1 cellular context compared by ENCODE assay signal in genomic region chr6:52361945-52362442, GRCh38.
TF ChIP-seq lines count a peak whose summit lies in the region.

A gene with protein sequence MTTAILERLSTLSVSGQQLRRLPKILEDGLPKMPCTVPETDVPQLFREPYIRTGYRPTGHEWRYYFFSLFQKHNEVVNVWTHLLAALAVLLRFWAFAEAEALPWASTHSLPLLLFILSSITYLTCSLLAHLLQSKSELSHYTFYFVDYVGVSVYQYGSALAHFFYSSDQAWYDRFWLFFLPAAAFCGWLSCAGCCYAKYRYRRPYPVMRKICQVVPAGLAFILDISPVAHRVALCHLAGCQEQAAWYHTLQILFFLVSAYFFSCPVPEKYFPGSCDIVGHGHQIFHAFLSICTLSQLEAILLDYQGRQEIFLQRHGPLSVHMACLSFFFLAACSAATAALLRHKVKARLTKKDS (plus strand): TSS chr6:52362151. CDS start chr6:52403214, 41,063 bp downstream.

TF ChIP-seq in K562, 482 proteins besides CTCF, POLR2A, EP300 and RAD21 (continued from another document and continues in another):
- TF ChIP-seq ZNF592 (IDR thresholded peaks at IDR 0.05) (peak; percentile 52; the same call in 1 of the 2 replicates), ZNF23 (CRISPR knock-in tag; IDR thresholded peaks at IDR 0.05) (no peak), CTBP1 (IDR thresholded peaks at IDR 0.05; ENCODE audit: borderline replicate concordance) (peak; percentile 57; the same call in 1 of the 2 replicates), SIN3B (IDR thresholded peaks at IDR 0.05; ENCODE audit: low read depth) (peak; percentile 66; the same call in 1 of the 2 replicates), SREBF1 (IDR thresholded peaks at IDR 0.05; ENCODE audit: borderline replicate concordance, low read depth, low read length) (0 out of 2 replicates have a peak, but pooled peaks have one; percentile 29), PRMT5 (CRISPR knock-in tag; IDR thresholded peaks at IDR 0.05) (no peak), ELF1 (tag; IDR thresholded peaks at IDR 0.05) (no peak), GMEB1 (CRISPR knock-in tag; IDR thresholded peaks at IDR 0.05) (peak; percentile 68), MAZ (CRISPR knock-in tag; conservative IDR thresholded peaks at IDR 0.05 in 1 of 2, IDR thresholded peaks at IDR 0.05 in 1 of 2) (peak in 1 of 2 experiments; percentile 65; a peak in 2 of 4 replicates), RCOR1 (IDR thresholded peaks at IDR 0.05; ENCODE audit: borderline replicate concordance in 1 of 2, low read depth in 2 of 2, low read length in 2 of 2) (peak in 1 of 2 experiments; percentile 1; a peak in 1 of 4 replicates), THAP12 (CRISPR knock-in tag; IDR thresholded peaks at IDR 0.05) (peak; percentile 57; the same call in 1 of the 2 replicates), ILK (tag; IDR thresholded peaks at IDR 0.05; ENCODE audit: borderline replicate concordance, low read depth) (no peak), ZBTB7A (IDR thresholded peaks at IDR 0.05; ENCODE audit: borderline replicate concordance, control insufficient read depth, low read depth, low read length) (peak; percentile 84; the same call in 1 of the 2 replicates), MTA3 (IDR thresholded peaks at IDR 0.05; ENCODE audit: borderline replicate concordance) (peak; percentile 41; the same call in 1 of the 2 replicates)
- TF ChIP-seq, protein P1, sequence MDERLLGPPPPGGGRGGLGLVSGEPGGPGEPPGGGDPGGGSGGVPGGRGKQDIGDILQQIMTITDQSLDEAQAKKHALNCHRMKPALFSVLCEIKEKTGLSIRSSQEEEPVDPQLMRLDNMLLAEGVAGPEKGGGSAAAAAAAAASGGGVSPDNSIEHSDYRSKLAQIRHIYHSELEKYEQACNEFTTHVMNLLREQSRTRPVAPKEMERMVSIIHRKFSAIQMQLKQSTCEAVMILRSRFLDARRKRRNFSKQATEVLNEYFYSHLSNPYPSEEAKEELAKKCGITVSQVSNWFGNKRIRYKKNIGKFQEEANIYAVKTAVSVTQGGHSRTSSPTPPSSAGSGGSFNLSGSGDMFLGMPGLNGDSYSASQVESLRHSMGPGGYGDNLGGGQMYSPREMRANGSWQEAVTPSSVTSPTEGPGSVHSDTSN (CRISPR knock-in tag; IDR thresholded peaks at IDR 0.05; ENCODE audit: low read depth), result peak; percentile 27; the same call in 1 of the 2 replicates
- TF ChIP-seq, protein P1 (tag; conservative IDR thresholded peaks at IDR 0.05; ENCODE audit: low read depth), result 0 out of 2 replicates have a peak, but pooled peaks have one; percentile 10
- TF ChIP-seq, protein P2, sequence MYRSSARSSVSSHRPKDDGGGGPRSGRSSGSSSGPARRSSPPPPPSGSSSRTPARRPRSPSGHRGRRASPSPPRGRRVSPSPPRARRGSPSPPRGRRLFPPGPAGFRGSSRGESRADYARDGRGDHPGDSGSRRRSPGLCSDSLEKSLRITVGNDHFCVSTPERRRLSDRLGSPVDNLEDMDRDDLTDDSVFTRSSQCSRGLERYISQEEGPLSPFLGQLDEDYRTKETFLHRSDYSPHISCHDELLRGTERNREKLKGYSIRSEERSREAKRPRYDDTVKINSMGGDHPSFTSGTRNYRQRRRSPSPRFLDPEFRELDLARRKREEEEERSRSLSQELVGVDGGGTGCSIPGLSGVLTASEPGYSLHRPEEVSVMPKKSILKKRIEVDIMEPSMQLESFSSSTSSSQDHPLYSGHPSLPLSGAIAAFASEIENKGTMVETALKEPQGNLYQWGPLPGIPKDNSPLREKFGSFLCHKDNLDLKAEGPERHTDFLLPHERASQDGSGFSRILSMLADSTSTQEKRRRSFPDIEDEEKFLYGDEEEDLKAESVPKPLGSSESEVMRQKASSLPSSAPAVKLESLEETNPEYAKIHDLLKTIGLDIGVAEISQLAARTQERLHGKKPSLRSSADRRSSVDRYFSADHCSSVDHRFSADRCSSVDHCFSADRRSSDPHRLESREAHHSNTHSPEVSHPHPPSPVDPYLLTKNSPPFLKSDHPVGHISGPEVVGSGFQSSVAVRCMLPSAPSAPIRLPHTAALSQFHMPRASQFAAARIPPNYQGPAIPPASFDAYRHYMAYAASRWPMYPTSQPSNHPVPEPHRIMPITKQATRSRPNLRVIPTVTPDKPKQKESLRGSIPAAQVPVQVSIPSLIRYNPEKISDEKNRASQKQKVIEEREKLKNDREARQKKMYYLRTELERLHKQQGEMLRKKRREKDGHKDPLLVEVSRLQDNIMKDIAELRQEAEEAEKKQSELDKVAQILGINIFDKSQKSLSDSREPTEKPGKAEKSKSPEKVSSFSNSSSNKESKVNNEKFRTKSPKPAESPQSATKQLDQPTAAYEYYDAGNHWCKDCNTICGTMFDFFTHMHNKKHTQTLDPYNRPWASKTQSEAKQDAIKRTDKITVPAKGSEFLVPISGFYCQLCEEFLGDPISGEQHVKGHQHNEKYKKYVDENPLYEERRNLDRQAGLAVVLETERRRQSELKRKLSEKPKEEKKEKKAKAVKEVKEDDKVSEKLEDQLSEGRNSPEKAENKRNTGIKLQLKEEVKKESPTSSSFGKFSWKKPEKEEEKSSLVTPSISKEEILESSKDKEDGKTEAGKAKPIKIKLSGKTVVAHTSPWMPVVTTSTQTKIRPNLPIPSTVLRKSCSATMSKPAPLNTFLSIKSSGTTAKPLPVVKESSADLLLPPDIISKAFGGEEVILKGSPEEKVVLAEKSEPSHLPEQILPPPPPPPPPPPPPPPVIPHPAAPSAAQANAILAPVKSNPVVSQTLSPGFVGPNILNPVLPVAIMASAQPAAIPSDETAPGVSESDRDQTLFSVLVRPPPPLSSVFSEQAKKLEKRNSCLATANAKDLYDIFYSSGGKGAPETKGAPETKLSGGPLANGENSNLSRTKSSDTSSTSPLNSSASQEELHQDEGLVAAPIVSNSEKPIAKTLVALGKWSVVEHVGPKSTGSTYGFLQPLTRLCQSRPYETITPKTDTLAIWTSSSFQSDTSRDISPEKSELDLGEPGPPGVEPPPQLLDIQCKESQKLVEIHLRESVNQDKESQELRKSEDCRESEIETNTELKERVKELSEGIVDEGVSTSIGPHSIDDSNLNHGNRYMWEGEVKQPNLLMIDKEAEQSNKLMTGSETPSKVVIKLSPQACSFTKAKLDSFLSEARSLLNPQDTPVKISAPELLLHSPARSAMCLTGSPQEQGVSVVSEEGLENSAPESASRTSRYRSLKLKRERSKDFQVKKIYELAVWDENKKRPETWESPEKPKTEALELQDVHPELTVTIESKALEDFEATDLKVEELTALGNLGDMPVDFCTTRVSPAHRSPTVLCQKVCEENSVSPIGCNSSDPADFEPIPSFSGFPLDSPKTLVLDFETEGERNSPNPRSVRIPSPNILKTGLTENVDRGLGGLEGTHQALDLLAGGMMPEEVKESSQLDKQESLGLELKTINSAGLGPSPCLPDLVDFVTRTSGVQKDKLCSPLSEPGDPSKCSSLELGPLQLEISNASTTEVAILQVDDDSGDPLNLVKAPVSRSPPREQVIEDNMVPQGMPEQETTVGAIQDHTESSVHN (IDR thresholded peaks at IDR 0.05; ENCODE audit: borderline replicate concordance in 1 of 2, low read depth in 1 of 2), result no peak
- TF ChIP-seq, protein P3, sequence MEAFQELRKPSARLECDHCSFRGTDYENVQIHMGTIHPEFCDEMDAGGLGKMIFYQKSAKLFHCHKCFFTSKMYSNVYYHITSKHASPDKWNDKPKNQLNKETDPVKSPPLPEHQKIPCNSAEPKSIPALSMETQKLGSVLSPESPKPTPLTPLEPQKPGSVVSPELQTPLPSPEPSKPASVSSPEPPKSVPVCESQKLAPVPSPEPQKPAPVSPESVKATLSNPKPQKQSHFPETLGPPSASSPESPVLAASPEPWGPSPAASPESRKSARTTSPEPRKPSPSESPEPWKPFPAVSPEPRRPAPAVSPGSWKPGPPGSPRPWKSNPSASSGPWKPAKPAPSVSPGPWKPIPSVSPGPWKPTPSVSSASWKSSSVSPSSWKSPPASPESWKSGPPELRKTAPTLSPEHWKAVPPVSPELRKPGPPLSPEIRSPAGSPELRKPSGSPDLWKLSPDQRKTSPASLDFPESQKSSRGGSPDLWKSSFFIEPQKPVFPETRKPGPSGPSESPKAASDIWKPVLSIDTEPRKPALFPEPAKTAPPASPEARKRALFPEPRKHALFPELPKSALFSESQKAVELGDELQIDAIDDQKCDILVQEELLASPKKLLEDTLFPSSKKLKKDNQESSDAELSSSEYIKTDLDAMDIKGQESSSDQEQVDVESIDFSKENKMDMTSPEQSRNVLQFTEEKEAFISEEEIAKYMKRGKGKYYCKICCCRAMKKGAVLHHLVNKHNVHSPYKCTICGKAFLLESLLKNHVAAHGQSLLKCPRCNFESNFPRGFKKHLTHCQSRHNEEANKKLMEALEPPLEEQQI (IDR thresholded peaks at IDR 0.05), result no peak
- TF ChIP-seq, protein P4, sequence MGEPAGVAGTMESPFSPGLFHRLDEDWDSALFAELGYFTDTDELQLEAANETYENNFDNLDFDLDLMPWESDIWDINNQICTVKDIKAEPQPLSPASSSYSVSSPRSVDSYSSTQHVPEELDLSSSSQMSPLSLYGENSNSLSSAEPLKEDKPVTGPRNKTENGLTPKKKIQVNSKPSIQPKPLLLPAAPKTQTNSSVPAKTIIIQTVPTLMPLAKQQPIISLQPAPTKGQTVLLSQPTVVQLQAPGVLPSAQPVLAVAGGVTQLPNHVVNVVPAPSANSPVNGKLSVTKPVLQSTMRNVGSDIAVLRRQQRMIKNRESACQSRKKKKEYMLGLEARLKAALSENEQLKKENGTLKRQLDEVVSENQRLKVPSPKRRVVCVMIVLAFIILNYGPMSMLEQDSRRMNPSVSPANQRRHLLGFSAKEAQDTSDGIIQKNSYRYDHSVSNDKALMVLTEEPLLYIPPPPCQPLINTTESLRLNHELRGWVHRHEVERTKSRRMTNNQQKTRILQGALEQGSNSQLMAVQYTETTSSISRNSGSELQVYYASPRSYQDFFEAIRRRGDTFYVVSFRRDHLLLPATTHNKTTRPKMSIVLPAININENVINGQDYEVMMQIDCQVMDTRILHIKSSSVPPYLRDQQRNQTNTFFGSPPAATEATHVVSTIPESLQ (CRISPR knock-in tag; IDR thresholded peaks at IDR 0.05), result no peak
